16 cellular contexts compared by ENCODE assay signal in genomic region chr3:6168242-6168641, GRCh38.
"Had no signal": no experiment of that assay in that cellular context is flagged by ENCODE, and none has a peak within 500 bp of the region (broad histone marks: within the 10 kb centered on the region; RNA-seq: fewer than 3 reads in every experiment).

No MANE protein-coding gene starts in this region.

- H3K27ac ChIP-seq: right atrium auricular region had no signal

- H3K27me3 ChIP-seq: right atrium auricular region had no signal

- H3K4me1 Mint-ChIP-seq: nephron progenitor cell, T-helper 17 cell had no signal

- H3K9me3 Mint-ChIP-seq: nephron progenitor cell, type B pancreatic cell had no signal

- H3K27me3 Mint-ChIP-seq: effector memory CD8-positive, alpha-beta T cell; progenitor cell of endocrine pancreas; T-helper 17 cell; type B pancreatic cell had no signal

- H3K9me3 ChIP-seq: right atrium auricular region had no signal

- DNase-seq: activated naive CD4-positive, alpha-beta T cell treated with Interleukin-2 at 50 U/mL for 16 hours; activated T-cell treated with anti-CD3 and anti-CD28 coated beads for 4 hours; anterior cingulate cortex; effector memory CD8-positive, alpha-beta T cell; foreskin melanocyte; kidney glomerular epithelial cell; nephron progenitor cell; stimulated activated CD4-positive, alpha-beta T cell treated with anti-CD3 and anti-CD28 coated beads, Interleukin-4, amount 100 ng/mL, for 24 hours; stimulated activated naive CD4-positive, alpha-beta T cell treated with Interleukin-2 at 50 U/mL for 16 hours; substantia nigra; T-helper 17 cell had no signal

- H3K36me3 ChIP-seq: right atrium auricular region had no signal

- H3K4me1 ChIP-seq: right atrium auricular region had no signal

- H3K27ac Mint-ChIP-seq: effector memory CD8-positive, alpha-beta T cell; nephron progenitor cell; progenitor cell of endocrine pancreas; T-helper 17 cell; type B pancreatic cell had no signal

- FAIRE-seq: TTC549 had no signal

- H3K4me3 Mint-ChIP-seq: effector memory CD8-positive, alpha-beta T cell; nephron progenitor cell; T-helper 17 cell; type B pancreatic cell had no signal

- ATAC-seq: activated CD4-positive, CD25-positive, alpha-beta regulatory T cell treated with anti-CD3 and anti-CD28 coated beads, Interleukin-2, amount 50 U/mL, for 24 hours; effector memory CD8-positive, alpha-beta T cell; T-helper 17 cell had no signal

- H3K4me3 ChIP-seq: right atrium auricular region had no signal
